ENCODE assay signal across 8 cellular contexts in the genomic region with DNA sequence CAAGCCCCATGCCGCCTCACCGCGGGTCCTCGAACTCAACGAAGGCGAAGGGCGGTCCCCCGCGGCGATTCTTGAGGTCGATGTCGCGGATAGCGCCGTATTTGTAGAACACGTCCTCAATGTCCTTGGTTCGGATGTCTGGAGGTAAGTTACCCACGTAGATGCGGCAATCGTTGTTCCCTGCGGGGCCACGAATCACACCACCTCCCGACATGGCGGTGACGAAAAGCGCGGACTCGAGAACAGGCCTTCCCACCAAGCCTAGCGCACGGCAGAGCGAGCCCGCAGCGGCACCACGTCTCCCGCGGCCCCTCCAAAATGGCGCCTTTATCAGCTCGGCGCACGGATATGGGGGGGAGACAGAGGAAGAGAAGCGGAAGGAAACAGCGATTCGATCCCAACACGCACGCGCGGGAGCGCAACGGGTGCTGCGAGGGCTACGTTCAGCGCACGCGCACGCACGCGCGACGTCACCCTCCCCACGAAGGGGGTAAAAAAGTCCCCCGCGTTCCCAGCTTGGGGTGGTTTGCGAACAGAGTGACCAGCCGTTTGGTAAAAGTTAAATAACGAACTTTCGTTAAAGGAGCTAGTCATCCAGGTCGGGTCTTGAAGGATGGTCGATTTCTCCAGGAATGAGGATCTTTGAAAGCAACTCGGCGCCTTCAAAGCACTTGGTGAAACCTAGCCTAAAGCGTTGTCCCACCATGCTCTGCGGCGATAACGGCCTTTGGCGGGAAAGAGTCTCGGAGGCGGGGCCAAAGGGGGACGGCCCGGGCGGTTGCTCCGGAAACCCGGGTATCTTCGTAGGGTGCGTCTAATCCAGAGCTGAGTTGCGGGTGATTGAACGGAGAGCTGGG.
DNase-seq lines count a peak whose midpoint lies in the region; ATAC-seq and TF ChIP-seq lines count a peak whose summit lies in the region.

A gene with protein sequence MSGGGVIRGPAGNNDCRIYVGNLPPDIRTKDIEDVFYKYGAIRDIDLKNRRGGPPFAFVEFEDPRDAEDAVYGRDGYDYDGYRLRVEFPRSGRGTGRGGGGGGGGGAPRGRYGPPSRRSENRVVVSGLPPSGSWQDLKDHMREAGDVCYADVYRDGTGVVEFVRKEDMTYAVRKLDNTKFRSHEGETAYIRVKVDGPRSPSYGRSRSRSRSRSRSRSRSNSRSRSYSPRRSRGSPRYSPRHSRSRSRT (minus strand): TSS at position 323 of the 857 bp plus-strand sequence. CDS start 109 bp downstream, at position 214.

- DNase-seq in AG09309 (ENCODE audit: low read depth) (peak; percentile 88), NCI-H446 (lab: John Stamatoyannopoulos, UW) (peak; percentile 96 to 99), islet precursor cell (peak; percentile 99)
- peak; percentile 95 for DNase-seq in activated CD4-positive, CD25-positive, alpha-beta regulatory T cell treated with anti-CD3 and anti-CD28 coated beads, Interleukin-2, amount 50 U/mL, for 16 hours (ENCODE audit: low read depth, low spot score)
- DNase-seq in central memory CD8-positive, alpha-beta T cell (ENCODE audit: low spot score in 2 of 2), result peak; percentile 92 to 96
- peak; percentile 95 to 97 (median 97) for DNase-seq in stimulated activated CD4-positive, alpha-beta T cell treated with anti-CD3 and anti-CD28 coated beads, Interleukin-12 subunit alpha, Interleukin-12 subunit beta, amount 100 ng/mL, for 48 hours (ENCODE audit: low read depth in 2 of 3, low spot score in 1 of 3)

- H3K4me1 Mint-ChIP-seq in central memory CD8-positive, alpha-beta T cell, result peaks cover 52% of the 10 kb centered on the region

- peak within 1 kb of the TSS; percentile 99 for H3K27ac Mint-ChIP-seq in central memory CD8-positive, alpha-beta T cell (ENCODE audit: low read depth)

- no peak for TF ChIP-seq CTCF in AG09309 (IDR thresholded peaks at IDR 0.05; ENCODE audit: control insufficient read depth, insufficient read depth, low read depth, low read length, missing control alignments)

- peaks cover 54% of the 10 kb centered on the region for H3K36me3 Mint-ChIP-seq in central memory CD8-positive, alpha-beta T cell (ENCODE audit: insufficient read depth)

- H3K4me3 ChIP-seq in AG09309 (ENCODE audit: control insufficient read depth, low read depth, low read length), result peak within 1 kb of the TSS; percentile 91

- ATAC-seq in GM19025 (IDR thresholded peaks at IDR 0.05; ENCODE audit: low read depth, unreplicated experiment), result peak; percentile 77
- ATAC-seq in HG03342 (IDR thresholded peaks at IDR 0.05; ENCODE audit: unreplicated experiment), result peak; percentile 84
- peak; percentile 90 for ATAC-seq in central memory CD8-positive, alpha-beta T cell (replicated peaks; ENCODE audit: extremely low read depth, poor library complexity, severe bottlenecking)

- H3K9me3 Mint-ChIP-seq in central memory CD8-positive, alpha-beta T cell, result no peaks in the 10 kb centered on the region

- no peaks in the 10 kb centered on the region for H3K27me3 Mint-ChIP-seq in central memory CD8-positive, alpha-beta T cell

- peak within 1 kb of the TSS; percentile 100 for H3K4me3 Mint-ChIP-seq in central memory CD8-positive, alpha-beta T cell

Comparison
In these comparisons a context has a peak if more than half of its experiments do, and no peak if none do; other contexts are left out.
1. Peak in every context shown above with its lines: DNase-seq, ATAC-seq and H3K4me3 ChIP-seq.